ENCODE assay signal across 18 cellular contexts in genomic region chr3:184593923-184594303, GRCh38. TPM values are rescaled to one million over a fixed set of nuclear protein-coding genes. Genes with fewer than 3 reads are reported as not detected.
A peak's percentile ranks its signal among the peaks of the same experiment; 100 is the strongest.
DNase-seq lines count a peak whose midpoint lies in the region; ATAC-seq and TF ChIP-seq lines count a peak whose summit lies in the region.
"Had no signal": no experiment of that assay in that cellular context is flagged by ENCODE, and none has a peak within 500 bp of the region (broad histone marks: within the 10 kb centered on the region; RNA-seq: fewer than 3 reads in every experiment).

No MANE protein-coding gene starts in this region.

- H3K4me3 Mint-ChIP-seq in endodermal cell: no peak overlapping the region
- peak overlapping the region; percentile 58 for H3K4me3 Mint-ChIP-seq in nephron progenitor cell
- H3K4me3 Mint-ChIP-seq: CD4-positive, CD25-positive, alpha-beta regulatory T cell; HFFc6 had no signal

- peaks cover 22% of the 10 kb centered on the region for H3K27me3 Mint-ChIP-seq in endodermal cell (ENCODE audit: insufficient read depth)
- H3K27me3 Mint-ChIP-seq in nephron progenitor cell (ENCODE audit: low read depth, poor library complexity): peaks cover 3% of the 10 kb centered on the region

- H3K36me3 ChIP-seq in endodermal cell (ENCODE audit: control insufficient read depth, insufficient read depth, low read length) (no peaks in the 10 kb centered on the region), tibial nerve (no peaks in the 10 kb centered on the region), upper lobe of left lung (no peaks in the 10 kb centered on the region)
- H3K36me3 ChIP-seq: MG63 had no signal

- DNase-seq in RWPE1 (ENCODE audit: low spot score): no peak
- DNase-seq in endodermal cell: no peak
- DNase-seq in nephron progenitor cell: no peak
- no peak for DNase-seq in tibial nerve (ENCODE audit: low spot score in 2 of 2)
- no peak for DNase-seq in upper lobe of left lung
- no peak for DNase-seq in NK-92 (lab: John Stamatoyannopoulos, UW; ENCODE audit: unreplicated experiment)
- DNase-seq: ACHN; CD4-positive, CD25-positive, alpha-beta regulatory T cell; GOT3; HFFc6; MG63; NCI-H1092 treated with DMSO at 0.1 percent for 48 hours; NCI-H1694; NCI-H2107; NCI-H526 treated with DMSO at 0.1 percent for 48 hours; NK-92 treated with Interleukin-12 subunit alpha and Interleukin-12 subunit beta, amount 100 ng/mL, for 24 hours; OCI-M1 had no signal

- no peaks in the 10 kb centered on the region for H3K9me3 Mint-ChIP-seq in endodermal cell
- H3K9me3 Mint-ChIP-seq in nephron progenitor cell: no peaks in the 10 kb centered on the region
- H3K9me3 Mint-ChIP-seq: CD4-positive, CD25-positive, alpha-beta regulatory T cell; HFFc6 had no signal

- H3K27me3 ChIP-seq in endodermal cell (ENCODE audit: control insufficient read depth, insufficient read depth, low read length, poor library complexity, severe bottlenecking) (no peaks in the 10 kb centered on the region), tibial nerve (no peaks in the 10 kb centered on the region), upper lobe of left lung (no peaks in the 10 kb centered on the region)
- H3K27me3 ChIP-seq: MG63 had no signal

- CTCF ChIA-PET in RWPE1 (lab: Yijun Ruan, JAX): interaction anchor here (0.9 kb wide), 1 partner anchor 32 kb away, joined by 5 read pairs; the partner anchor contains the start of gene EPHB3

- TF ChIP-seq CTCF in RWPE1 (conservative IDR thresholded peaks at IDR 0.05; ENCODE audit: low read depth) (no peak), endodermal cell (conservative IDR thresholded peaks at IDR 0.05) (no peak), nephron progenitor cell (IDR thresholded peaks at IDR 0.05) (no peak), tibial nerve (IDR thresholded peaks at IDR 0.05) (no peak), upper lobe of left lung (IDR thresholded peaks at IDR 0.05) (no peak)

- H3K4me1 Mint-ChIP-seq in endodermal cell: peaks cover 34% of the 10 kb centered on the region
- H3K4me1 Mint-ChIP-seq in nephron progenitor cell: peaks cover 80% of the 10 kb centered on the region
- H3K4me1 Mint-ChIP-seq: CD4-positive, CD25-positive, alpha-beta regulatory T cell had no signal

- H3K27ac ChIP-seq in RWPE1: peak overlapping the region; percentile 67
- peak overlapping the region; percentile 58 for H3K27ac ChIP-seq in endodermal cell (ENCODE audit: low read depth, low read length)
- peak overlapping the region in 3 of 4 donors; percentile 50 to 82 (median 79) for H3K27ac ChIP-seq in tibial nerve
- H3K27ac ChIP-seq in upper lobe of left lung: no peak overlapping the region

- peaks cover 14% of the 10 kb centered on the region for H3K4me1 ChIP-seq in endodermal cell (ENCODE audit: control insufficient read depth, insufficient read depth, low read length)
- peaks cover 0 to 83% (median 52%) of the 10 kb centered on the region in 4 donors for H3K4me1 ChIP-seq in tibial nerve
- H3K4me1 ChIP-seq in upper lobe of left lung: peaks cover 0 to 4% (median 0%) of the 10 kb centered on the region in 4 donors

- ATAC-seq in upper lobe of left lung (ENCODE audit: low FRiP score in 2 of 2): no peak
- ATAC-seq in GM21360 (IDR thresholded peaks at IDR 0.05; ENCODE audit: unreplicated experiment): no peak

- no peak overlapping the region for H3K27ac Mint-ChIP-seq in endodermal cell
- peak overlapping the region; percentile 99 for H3K27ac Mint-ChIP-seq in nephron progenitor cell
- H3K27ac Mint-ChIP-seq: CD4-positive, CD25-positive, alpha-beta regulatory T cell; HFFc6 had no signal

- H3K9ac ChIP-seq in endodermal cell (ENCODE audit: extremely low read depth, low read length, poor library complexity, severe bottlenecking): no peak overlapping the region

- 71 to 89% methylated on average over 9 to 10 of the region's 10 CpGs for WGBS in endodermal cell (ENCODE audit: insufficient coverage in 1 of 2, insufficient read length in 1 of 2), 2 experiments
- 51 to 57% methylated on average over 10 of the region's 10 CpGs for WGBS in tibial nerve, 2 donors
- WGBS in upper lobe of left lung, 2 donors: 84 to 87% methylated on average over 10 of the region's 10 CpGs

- POLR2A ChIA-PET in RWPE1 (lab: Yijun Ruan, JAX; ENCODE audit: low non-redundant PET): no interaction called here

- TF ChIP-seq EP300 in tibial nerve (IDR thresholded peaks at IDR 0.05) (no peak), upper lobe of left lung (IDR thresholded peaks at IDR 0.05) (no peak)

- TF ChIP-seq POLR2A in tibial nerve (IDR thresholded peaks at IDR 0.05) (no peak), upper lobe of left lung (IDR thresholded peaks at IDR 0.05) (no peak)

- no peak overlapping the region for H3K4me3 ChIP-seq in endodermal cell (ENCODE audit: low read length)
- no peak overlapping the region for H3K4me3 ChIP-seq in tibial nerve
- H3K4me3 ChIP-seq in upper lobe of left lung: no peak overlapping the region
- H3K4me3 ChIP-seq: MG63 had no signal

- no peaks in the 10 kb centered on the region for H3K36me3 Mint-ChIP-seq in endodermal cell (ENCODE audit: low read depth)
- H3K36me3 Mint-ChIP-seq in nephron progenitor cell (ENCODE audit: low read depth): no peaks in the 10 kb centered on the region
- H3K36me3 Mint-ChIP-seq: CD4-positive, CD25-positive, alpha-beta regulatory T cell had no signal

- H3K9me3 ChIP-seq in endodermal cell (ENCODE audit: control insufficient read depth, low read length): no peaks in the 10 kb centered on the region
- no peaks in the 10 kb centered on the region for H3K9me3 ChIP-seq in tibial nerve
- H3K9me3 ChIP-seq in upper lobe of left lung: no peaks in the 10 kb centered on the region
- H3K9me3 ChIP-seq: MG63 had no signal

RNA-seq across cellular contexts. Expression of gene EPHB3, which starts 32.3 kb away (rescaled TPM):
- total RNA-seq in endodermal cell: 10 to 100 TPM; 32.7 to 36.9 TPM
- polyA plus RNA-seq in endodermal cell (2013, experiment 1 of 2): 22.3 TPM
- polyA plus RNA-seq in endodermal cell (2013, experiment 2 of 2): 23.5 TPM
- total RNA-seq in tibial nerve: 10 to 100 TPM in 1 of 4 donors, 1 to 10 TPM in 3; 4.8 to 13.8 (median 5.9) TPM
- total RNA-seq in upper lobe of left lung: 1 to 10 TPM; 3.1 to 10.0 (median 7.2) TPM
- total RNA-seq: CD4-positive, CD25-positive, alpha-beta regulatory T cell had no signal
- polyA plus RNA-seq: CD4-positive, CD25-positive, alpha-beta regulatory T cell had no signal

Comparison
In these comparisons a context has a peak if more than half of its experiments do, and no peak if none do; other contexts are left out.
1. H3K27ac ChIP-seq: peak in RWPE1 (single experiment), endodermal cell (single experiment) and tibial nerve (3 of 4); none in upper lobe of left lung (0 of 4).